Comparison of ENCODE assay signal across 16 cellular contexts in the genomic region with DNA sequence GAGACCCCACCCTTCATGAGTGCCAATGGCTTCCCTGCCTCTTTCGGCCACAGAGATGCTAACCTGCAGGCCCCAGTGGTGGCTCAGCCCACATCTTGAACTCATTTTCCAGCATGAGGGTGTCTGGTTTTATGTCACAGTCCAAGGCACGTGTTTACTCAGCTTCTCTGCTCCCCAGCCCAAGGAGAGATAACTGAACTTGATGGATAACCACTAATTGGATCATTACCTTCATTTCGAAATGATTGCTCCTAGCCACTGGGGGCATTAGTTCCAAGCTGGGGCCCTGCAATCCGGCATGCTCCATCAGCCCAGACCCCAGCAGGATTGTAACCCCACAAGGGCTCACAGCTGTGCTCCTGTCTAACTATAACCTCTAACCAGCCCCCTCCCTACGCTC. TPM values are rescaled to one million over a fixed set of nuclear protein-coding genes. Genes with fewer than 3 reads are reported as not detected.
DNase-seq lines count a peak whose midpoint lies in the region; ATAC-seq and TF ChIP-seq lines count a peak whose summit lies in the region.
"Had no signal": no experiment of that assay in that cellular context is flagged by ENCODE, and none has a peak within 500 bp of the region (broad histone marks: within the 10 kb centered on the region; RNA-seq: fewer than 3 reads in every experiment).

No MANE protein-coding gene starts in this region.

- TF ChIP-seq CTCF in AG09319 (IDR thresholded peaks at IDR 0.05; ENCODE audit: low read depth, low read length) = no peak; the same call in 1 of the 2 replicates
- no peak for TF ChIP-seq CTCF in fibroblast of mammary gland (conservative IDR thresholded peaks at IDR 0.05; ENCODE audit: control insufficient read depth, insufficient read depth, low read depth, low read length)

- no peak overlapping the region for H3K4me3 ChIP-seq in fibroblast of mammary gland (ENCODE audit: control insufficient read depth, low read depth, low read length)
- H3K4me3 ChIP-seq: SJCRH30 had no signal

- ATAC-seq in HG02981 (IDR thresholded peaks at IDR 0.05; ENCODE audit: unreplicated experiment) = no peak

- DNase-seq in AG09319 (ENCODE audit: extremely low read depth, low read depth) (peak; percentile 19), GM03348 (ENCODE audit: low spot score) (peak; percentile 16), SK-N-DZ (ENCODE audit: low spot score) (peak; percentile 93), fibroblast of mammary gland (ENCODE audit: low read depth) (peak; percentile 18), DMS 273 (lab: John Stamatoyannopoulos, UW; ENCODE audit: unreplicated experiment) (no peak), cortex of kidney (lab: John Stamatoyannopoulos, UW) (no peak), SHP77 (lab: John Stamatoyannopoulos, UW) (no peak)
- DNase-seq: Caco-2; CD4-positive, CD25-positive, alpha-beta regulatory T cell; NCI-H1048; NCI-H1694; NCI-H2227 treated with DMSO at 0.1 percent for 48 hours; NCI-H524 treated with DMSO at 0.1 percent for 48 hours; NK-92 treated with Interleukin-12 subunit alpha and Interleukin-12 subunit beta, amount 100 ng/mL, for 24 hours; SJCRH30 had no signal

RNA-seq across cellular contexts. Expression of gene SIX2, which starts 46.0 kb away (rescaled TPM):
- polyA plus RNA-seq in SK-N-DZ (2014; cell fraction: cytosol; rRNA removed) = 24.4 and 30.2 TPM in 2 replicates
- polyA plus RNA-seq in SK-N-DZ (2014; cell fraction: nucleus; rRNA removed) = 15.2 and 18.0 TPM in 2 replicates
- polyA plus RNA-seq: CD4-positive, CD25-positive, alpha-beta regulatory T cell had no signal

Comparison
In these comparisons a context has a peak if more than half of its experiments do, and no peak if none do; other contexts are left out.
1. DNase-seq: peak in AG09319 (single experiment), GM03348 (single experiment), SK-N-DZ (single experiment) and fibroblast of mammary gland (single experiment); none in DMS 273 (single experiment), cortex of kidney (single experiment) and SHP77 (0 of 2).